In the genomic region with DNA sequence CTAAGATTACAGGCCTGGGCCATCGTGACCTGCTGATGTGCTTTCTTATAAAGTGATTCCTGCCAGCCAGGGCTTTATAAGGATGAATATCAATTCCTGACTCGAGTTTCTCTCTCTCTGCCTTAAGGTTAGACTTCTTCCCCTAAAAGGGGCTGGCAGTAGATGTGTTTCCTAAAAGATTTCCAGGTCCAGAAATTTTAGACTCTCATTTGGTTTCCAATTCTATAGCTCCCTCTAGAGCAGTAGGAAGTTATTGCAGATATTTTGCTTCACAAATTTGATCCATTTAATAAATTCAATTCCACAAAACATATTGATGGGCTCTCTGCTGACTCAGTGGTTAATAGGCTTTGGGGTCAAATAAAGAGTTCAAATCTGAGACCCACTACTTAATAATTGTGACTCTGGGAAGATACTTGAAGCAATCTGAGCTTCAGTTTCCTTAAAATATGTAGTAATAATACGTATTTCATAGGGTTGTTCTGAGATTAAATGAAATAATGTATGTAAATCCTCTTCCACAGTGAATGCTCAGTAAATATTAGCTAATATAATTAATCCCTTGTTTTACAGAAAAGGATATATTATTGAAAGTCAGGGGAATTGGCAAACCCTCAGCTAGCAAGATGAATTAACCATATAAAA, we compare ENCODE assay signal across 8 cellular contexts. TPM values are rescaled to one million over a fixed set of nuclear protein-coding genes. Genes with fewer than 3 reads are reported as not detected.
DNase-seq lines count a peak whose midpoint lies in the region; ATAC-seq, FAIRE-seq and TF ChIP-seq lines count a peak whose summit lies in the region.

No MANE protein-coding gene starts in this region.

- in situ Hi-C loops in KBM-7 (cut with MboI; ENCODE audit: low pct_unique_long_range_greater_than_20kb, low sequenced_read_pairs) = loop anchor here (25.0 kb wide), 1 partner anchor 151 kb away; no protein-coding TSS in a partner anchor
- in situ Hi-C loops in SK-MEL-5 (cut with HindIII; ENCODE audit: low pct_unique_long_range_greater_than_20kb, low sequenced_read_pairs) = no loop called here

- H3F3A ChIP-seq in DOHH2 (ENCODE audit: control insufficient read depth, insufficient read depth) = peaks cover 14% of the 10 kb centered on the region; the same call in 1 of the 2 replicates

- no peak overlapping the region for H2BK20ac ChIP-seq in H1 (ENCODE audit: low read length)

- no peak overlapping the region for H2AFZ ChIP-seq in H1 (ENCODE audit: low read length)

- ATAC-seq in mucosa of descending colon = peak; percentile 66
- ATAC-seq in GM19328 (IDR thresholded peaks at IDR 0.05; ENCODE audit: unreplicated experiment) = no peak
- ATAC-seq in HG03342 (IDR thresholded peaks at IDR 0.05; ENCODE audit: unreplicated experiment) = no peak

- 75% methylated on average over 3 of the region's 3 CpGs; no CpG with 5 or more reads in 1 of the 2 experiments for WGBS in H1 (ENCODE audit: extremely low coverage in 1 of 2, insufficient coverage in 1 of 2, insufficient read length in 1 of 2, insufficient replicate concordance in 2 of 2, low coverage in 1 of 2, low lambda C conversion rate in 2 of 2, missing lambda C conversion rate in 1 of 2), 2 experiments

- CTCF ChIA-PET in H1 (lab: Charles Lee; ENCODE audit: partially characterized antibody) = interaction anchor here (0.7 to 5.0 kb wide), 34 partner anchors 8 to 183 kb away, joined by 3 to 87 read pairs (median 4); a partner anchor contains a TSS

- peak; percentile 79 for TF ChIP-seq CTCF in DOHH2 (IDR thresholded peaks at IDR 0.05; ENCODE audit: low read depth, low read length, poor library complexity, severe bottlenecking)
- TF ChIP-seq CTCF in H1 (IDR thresholded peaks at IDR 0.05; ENCODE audit: control extremely low read depth in 1 of 3, insufficient read depth in 1 of 3, low read depth in 1 of 3, low read length in 3 of 3) = peak in 2 of 3 experiments; percentile 39 to 42; a peak in 2 of 4 replicates
- no peak for TF ChIP-seq CTCF in mucosa of descending colon (IDR thresholded peaks at IDR 0.05)

- H2BK120ac ChIP-seq in H1 (replicated peaks; ENCODE audit: low read depth, low read length) = no peak overlapping the region

- no peak overlapping the region for H3K56ac ChIP-seq in H1 (replicated peaks; ENCODE audit: insufficient read length, low read depth, low read length)

- H3K79me1 ChIP-seq in H1 (ENCODE audit: low read depth, low read length) = no peaks in the 10 kb centered on the region

- no peak overlapping the region for H4K91ac ChIP-seq in H1 (replicated peaks; ENCODE audit: insufficient read length, low read length)

- intact Hi-C loops in mucosa of descending colon (cut with DNase I, micrococcal nuclease) = loop anchor here in 1 of 2 donors (10.0 kb wide), 1 partner anchor 74 kb away; a partner anchor contains a TSS

- H4K5ac ChIP-seq in H1 (ENCODE audit: insufficient read length, low read depth, low read length) = no peak overlapping the region

- TF ChIP-seq RAD21 in H1 (IDR thresholded peaks at IDR 0.05 in 1 of 2, conservative IDR thresholded peaks at IDR 0.05 in 1 of 2; ENCODE audit: low read depth in 2 of 2, low read length in 2 of 2) = peak; percentile 73 to 77

- H3K4me1 ChIP-seq in DOHH2 (ENCODE audit: control insufficient read depth, low read length) = peaks cover 21% of the 10 kb centered on the region
- H3K4me1 ChIP-seq in H1 (replicated peaks in 1 of 4; ENCODE audit: control insufficient read depth in 3 of 4, insufficient read depth in 4 of 4, low read length in 3 of 4) = no peaks in the 10 kb centered on the region
- peaks cover 3% of the 10 kb centered on the region for H3K4me1 ChIP-seq in mucosa of descending colon (ENCODE audit: low read depth)

- no peak overlapping the region for H2BK12ac ChIP-seq in H1 (ENCODE audit: low read depth, low read length)

- H3K9me3 ChIP-seq in DOHH2 (ENCODE audit: control insufficient read depth, insufficient read depth, low read length) = no peaks in the 10 kb centered on the region
- peaks cover 0 to 6% of the 10 kb centered on the region in 2 experiments; a peak in 1 of 4 replicates for H3K9me3 ChIP-seq in H1 (ENCODE audit: insufficient read depth in 2 of 2, low read depth in 1 of 2, low read length in 1 of 2)
- no peaks in the 10 kb centered on the region for H3K9me3 ChIP-seq in mucosa of descending colon

- FAIRE-seq in H1 (lab: Jason Lieb, UNC) = no peak

- no peak overlapping the region for H2AK5ac ChIP-seq in H1 (ENCODE audit: low read depth, low read length)

- DNase-seq in KBM-7 (peak; percentile 88), SK-MEL-5 (ENCODE audit: low read depth, low spot score) (peak; percentile 74), H1 (ENCODE audit: low read depth in 1 of 2, low spot score in 2 of 2) (no peak), mucosa of descending colon (no peak), anterior cingulate cortex (lab: John Stamatoyannopoulos, UW) (no peak)

- H2BK5ac ChIP-seq in H1 (ENCODE audit: low read depth, low read length) = no peak overlapping the region

- no peak overlapping the region for H2BK15ac ChIP-seq in H1 (ENCODE audit: low read length)

- H3K27ac ChIP-seq in DOHH2 (ENCODE audit: low read depth, low read length) (no peak overlapping the region), H1 (ENCODE audit: low read depth, low read length) (no peak overlapping the region)

- H3K23ac ChIP-seq in H1 (ENCODE audit: insufficient read length) = no peak overlapping the region

- H3K14ac ChIP-seq in H1 (ENCODE audit: insufficient read length) = no peak overlapping the region

- H4K20me1 ChIP-seq in DOHH2 (ENCODE audit: control insufficient read depth, insufficient read depth, low read depth, low read length) (no peaks in the 10 kb centered on the region), H1 (replicated peaks in 1 of 2; ENCODE audit: control insufficient read depth in 1 of 2, insufficient read depth in 2 of 2, low read length in 2 of 2) (no peaks in the 10 kb centered on the region)

- H3K9me2 ChIP-seq in DOHH2 (replicated peaks; ENCODE audit: control insufficient read depth, low read length) = no peaks in the 10 kb centered on the region

- no peaks in the 10 kb centered on the region for H3K27me3 ChIP-seq in DOHH2 (ENCODE audit: control insufficient read depth, low read length)
- H3K27me3 ChIP-seq in H1 (replicated peaks in 1 of 4; ENCODE audit: control insufficient read depth in 3 of 4, extremely low read depth in 1 of 4, insufficient read depth in 3 of 4, low read length in 3 of 4) = no peaks in the 10 kb centered on the region

- no peak overlapping the region for H4K8ac ChIP-seq in H1 (ENCODE audit: extremely low read depth, insufficient read depth, low read length)

- H3K79me2 ChIP-seq in DOHH2 (ENCODE audit: control insufficient read depth, low read length) (no peaks in the 10 kb centered on the region), H1 (ENCODE audit: control insufficient read depth in 1 of 2, insufficient read depth in 2 of 2, low read length in 2 of 2) (no peaks in the 10 kb centered on the region)

- no peak overlapping the region for H3K18ac ChIP-seq in H1 (ENCODE audit: extremely low read depth, low read length)

- H3K23me2 ChIP-seq in H1 (ENCODE audit: low read depth, low read length) = no peaks in the 10 kb centered on the region

- TF ChIP-seq POLR2A in H1 (IDR thresholded peaks at IDR 0.05; ENCODE audit: control extremely low read depth in 1 of 2, low read depth in 2 of 2, low read length in 2 of 2) = no peak

- no peak overlapping the region for H3K4ac ChIP-seq in H1 (replicated peaks; ENCODE audit: insufficient read length, low read depth, low read length)

- no peak for TF ChIP-seq EP300 in H1 (IDR thresholded peaks at IDR 0.05; ENCODE audit: borderline replicate concordance in 1 of 2, low read depth in 2 of 2, low read length in 2 of 2)

- POLR2A ChIA-PET in H1 (lab: Charles Lee; ENCODE audit: partially characterized antibody) = interaction anchor here (1.1 to 3.1 kb wide), 5 partner anchors 10 to 202 kb away, joined by 3 to 17 read pairs (median 5); a partner anchor contains a TSS

- H3K36me3 ChIP-seq in DOHH2 (ENCODE audit: control insufficient read depth, low read length) (no peaks in the 10 kb centered on the region), H1 (ENCODE audit: control insufficient read depth in 2 of 4, insufficient read depth in 4 of 4, low read length in 3 of 4) (no peaks in the 10 kb centered on the region), mucosa of descending colon (ENCODE audit: low read depth) (no peaks in the 10 kb centered on the region)

- no peak overlapping the region for H3K9ac ChIP-seq in H1 (replicated peaks in 1 of 4; ENCODE audit: extremely low read depth in 1 of 4, low read depth in 3 of 4, low read length in 3 of 4)

- H3K4me2 ChIP-seq in DOHH2 (ENCODE audit: low read length) = no peak overlapping the region
- no peak overlapping the region for H3K4me2 ChIP-seq in H1 (ENCODE audit: insufficient read depth in 1 of 2, low read depth in 2 of 2, low read length in 2 of 2)

- H3K4me3 ChIP-seq in DOHH2 (ENCODE audit: low read length) (no peak overlapping the region), H1 (ENCODE audit: extremely low read depth in 1 of 4, insufficient read depth in 2 of 4, low read depth in 3 of 4, low read length in 4 of 4) (no peak overlapping the region), mucosa of descending colon (no peak overlapping the region)

RNA-seq across cellular contexts. Expression of a gene that starts 2.1 kb away (rescaled TPM):
- total RNA-seq in SK-MEL-5 (2014; rRNA removed; shearing (Covaris generic)) = 10.9 and 13.5 TPM in 2 replicates
- polyA plus RNA-seq in SK-MEL-5 (2015; cell fraction: cytosol; rRNA removed) = 9.1 and 11.0 TPM in 2 replicates
- polyA plus RNA-seq in SK-MEL-5 (2015; cell fraction: nucleus; rRNA removed) = 2.8 and 4.2 TPM in 2 replicates
- total RNA-seq in H1 (2021; fragmentation: NEBNext Ultra II Directional; extraction: Animal tissue kit (Norgen Biotek cat#: 25700)) = 6.2 and 6.4 TPM in 2 replicates
- 2.9 and 4.3 TPM in 2 replicates for polyA plus RNA-seq in H1 (2011; rRNA removed)
- 4.4 TPM for polyA plus RNA-seq in H1 (2011; cell fraction: cytosol; rRNA removed)
- 3.1 TPM for polyA plus RNA-seq in H1 (2011; cell fraction: nucleus; rRNA removed)
- 5.6 to 9.8 TPM (median 7.9 TPM) in 4 replicates for polyA plus RNA-seq in H1 (2012, experiment 1 of 2)
- polyA plus RNA-seq in H1 (2012, experiment 2 of 2) = 4.7 TPM
- 3.6 TPM for polyA plus RNA-seq in H1 (2013, experiment 1 of 2)
- 4.0 TPM for polyA plus RNA-seq in H1 (2013, experiment 2 of 2)
- polyA minus RNA-seq in H1 (2011; rRNA and poly(A)+ RNA removed) = 4.4 and 5.0 TPM in 2 replicates
- 2.9 TPM for polyA minus RNA-seq in H1 (2011; cell fraction: cytosol; rRNA and poly(A)+ RNA removed)
- 4.8 TPM for polyA minus RNA-seq in H1 (2011; cell fraction: nucleus; rRNA and poly(A)+ RNA removed)
- total RNA-seq in mucosa of descending colon = 10 to 100 TPM; 20.8 to 41.9 (median 21.5) TPM

RNA-seq across cellular contexts. Expression of a gene that starts 27.1 kb away (rescaled TPM):
- total RNA-seq in SK-MEL-5 (2014; rRNA removed; shearing (Covaris generic)) = 1,639 and 1,647 TPM in 2 replicates
- polyA plus RNA-seq in SK-MEL-5 (2015; cell fraction: cytosol; rRNA removed) = 2,107 and 2,382 TPM in 2 replicates
- polyA plus RNA-seq in SK-MEL-5 (2015; cell fraction: nucleus; rRNA removed) = 316 and 358 TPM in 2 replicates
- total RNA-seq in H1 (2021; fragmentation: NEBNext Ultra II Directional; extraction: Animal tissue kit (Norgen Biotek cat#: 25700)) = 71.2 and 78.9 TPM in 2 replicates
- polyA plus RNA-seq in H1 (2011; rRNA removed) = 380 and 907 TPM in 2 replicates
- 423 TPM for polyA plus RNA-seq in H1 (2011; cell fraction: cytosol; rRNA removed)
- 24.2 TPM for polyA plus RNA-seq in H1 (2011; cell fraction: nucleus; rRNA removed)
- polyA plus RNA-seq in H1 (2012, experiment 1 of 2) = 141 to 188 TPM (median 152 TPM) in 4 replicates
- 85.5 TPM for polyA plus RNA-seq in H1 (2012, experiment 2 of 2)
- 100 TPM for polyA plus RNA-seq in H1 (2013, experiment 1 of 2)
- polyA plus RNA-seq in H1 (2013, experiment 2 of 2) = 143 TPM
- 62.5 and 99.2 TPM in 2 replicates for polyA minus RNA-seq in H1 (2011; rRNA and poly(A)+ RNA removed)
- 112 TPM for polyA minus RNA-seq in H1 (2011; cell fraction: cytosol; rRNA and poly(A)+ RNA removed)
- 132 TPM for polyA minus RNA-seq in H1 (2011; cell fraction: nucleus; rRNA and poly(A)+ RNA removed)
- 1,000 to 10,000 TPM; 3,073 to 7,652 (median 5,579) TPM for total RNA-seq in mucosa of descending colon

RNA-seq across cellular contexts. Expression of a gene that starts 27.3 kb away (rescaled TPM):
- 0.19 and 0.21 TPM in 2 replicates for total RNA-seq in SK-MEL-5 (2014; rRNA removed; shearing (Covaris generic))
- 0.19 TPM in 1 of 2 replicates, not detected in the other for polyA plus RNA-seq in SK-MEL-5 (2015; cell fraction: cytosol; rRNA removed)
- polyA plus RNA-seq in SK-MEL-5 (2015; cell fraction: nucleus; rRNA removed) = 6.0 and 6.6 TPM in 2 replicates
- total RNA-seq in H1 (2021; fragmentation: NEBNext Ultra II Directional; extraction: Animal tissue kit (Norgen Biotek cat#: 25700)) = 0.48 and 0.65 TPM in 2 replicates
- polyA plus RNA-seq in H1 (2011; rRNA removed) = 1.0 and 1.3 TPM in 2 replicates
- polyA plus RNA-seq in H1 (2011; cell fraction: cytosol; rRNA removed) = 0.78 TPM
- polyA plus RNA-seq in H1 (2011; cell fraction: nucleus; rRNA removed) = 4.2 TPM
- polyA plus RNA-seq in H1 (2012, experiment 1 of 2) = 0.48 to 1.1 TPM (median 0.88 TPM) in 4 replicates
- not detected for polyA plus RNA-seq in H1 (2012, experiment 2 of 2)
- polyA plus RNA-seq in H1 (2013, experiment 1 of 2) = 0.49 TPM
- 0.28 TPM for polyA plus RNA-seq in H1 (2013, experiment 2 of 2)
- polyA minus RNA-seq in H1 (2011; rRNA and poly(A)+ RNA removed) = 1.6 and 1.7 TPM in 2 replicates
- polyA minus RNA-seq in H1 (2011; cell fraction: cytosol; rRNA and poly(A)+ RNA removed) = 0.51 TPM
- polyA minus RNA-seq in H1 (2011; cell fraction: nucleus; rRNA and poly(A)+ RNA removed) = 2.9 TPM
- 1 to 10 TPM; 3.9 to 6.4 (median 4.4) TPM for total RNA-seq in mucosa of descending colon

Comparison
In these comparisons a context has a peak if more than half of its experiments do, and no peak if none do; other contexts are left out.
1. DNase-seq: peak in KBM-7 (single experiment) and SK-MEL-5 (single experiment); none in H1 (0 of 2), mucosa of descending colon (0 of 3) and anterior cingulate cortex (0 of 58).
2. RNA of a gene that starts 27.1 kb away (total RNA-seq): 3,073 to 7,652 TPM in mucosa of descending colon and 1,639 to 1,647 TPM in SK-MEL-5; 71.2 to 78.9 TPM in H1; every median in the first group is over 10 times any median in the second.